Comparison of ENCODE assay signal across 11 cellular contexts in the genomic region with DNA sequence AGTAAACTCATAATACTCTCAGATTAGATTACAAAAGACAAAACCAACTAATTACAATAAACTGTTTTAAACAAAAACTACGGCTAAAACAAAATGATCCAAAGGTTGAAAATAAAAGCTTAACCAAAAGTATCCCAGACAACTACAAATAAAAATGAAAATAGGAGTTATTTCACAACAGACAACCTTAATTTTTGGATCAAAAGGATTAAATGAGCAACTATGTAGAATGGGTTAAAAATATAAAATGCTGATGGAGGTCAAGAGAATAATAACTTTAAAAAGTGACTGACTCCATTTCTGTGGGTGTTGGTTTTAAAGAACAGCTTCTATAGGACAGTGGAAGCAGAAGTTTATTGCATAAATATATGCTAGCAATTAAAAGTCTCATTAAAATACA.
"Had no signal": no experiment of that assay in that cellular context is flagged by ENCODE, and none has a peak within 500 bp of the region (broad histone marks: within the 10 kb centered on the region; RNA-seq: fewer than 3 reads in every experiment).

No MANE protein-coding gene starts in this region.

- H3K27ac ChIP-seq: gastroesophageal sphincter, lower lobe of right lung, thyroid gland had no signal

- H3K9me3 ChIP-seq: gastroesophageal sphincter, lower lobe of right lung, thyroid gland had no signal

- DNase-seq: activated B cell treated with CpG ODN at 0.5 μM for 24 hours; activated CD4-positive, alpha-beta T cell treated with anti-CD3 and anti-CD28 coated beads, Interleukin-2, amount 10 ng/mL, durations not matched to agents 24 days and 14 days; activated naive CD4-positive, alpha-beta T cell treated with Interleukin-2 at 50 U/mL for 16 hours; left cardiac atrium; lower lobe of right lung; stimulated activated CD4-positive, alpha-beta T cell treated with anti-CD3 and anti-CD28 coated beads, Interleukin-12 subunit alpha, Interleukin-12 subunit beta, amount 100 ng/mL, for 4 hours; stimulated activated CD4-positive, alpha-beta T cell treated with anti-CD3 and anti-CD28 coated beads, Interleukin-2, amount 100 ng/mL, for 24 hours; thyroid gland had no signal

- H3K27ac Mint-ChIP-seq: mesothelial cell of epicardium had no signal

- H3K27me3 ChIP-seq: gastroesophageal sphincter, thyroid gland had no signal

- H3K36me3 ChIP-seq: thyroid gland had no signal

- ATAC-seq: gastroesophageal sphincter, left cardiac atrium, lower lobe of right lung had no signal

- H3K4me3 Mint-ChIP-seq: activated B cell treated with CpG ODN at 0.5 μM for 24 hours, mesothelial cell of epicardium, neural crest cell had no signal

- H3K4me3 ChIP-seq: gastroesophageal sphincter, lower lobe of right lung, thyroid gland had no signal

- H3K27me3 Mint-ChIP-seq: activated B cell treated with CpG ODN at 0.5 μM for 24 hours; activated CD4-positive, alpha-beta T cell treated with anti-CD3 and anti-CD28 coated beads, Interleukin-2, amount 10 ng/mL, durations not matched to agents 24 days and 14 days had no signal

- H3K9me3 Mint-ChIP-seq: activated B cell treated with CpG ODN at 0.5 μM for 24 hours; activated CD4-positive, alpha-beta T cell treated with anti-CD3 and anti-CD28 coated beads, Interleukin-2, amount 10 ng/mL, durations not matched to agents 24 days and 14 days; mesothelial cell of epicardium; neural crest cell had no signal
